10 cellular contexts compared by ENCODE assay signal in the genomic region with DNA sequence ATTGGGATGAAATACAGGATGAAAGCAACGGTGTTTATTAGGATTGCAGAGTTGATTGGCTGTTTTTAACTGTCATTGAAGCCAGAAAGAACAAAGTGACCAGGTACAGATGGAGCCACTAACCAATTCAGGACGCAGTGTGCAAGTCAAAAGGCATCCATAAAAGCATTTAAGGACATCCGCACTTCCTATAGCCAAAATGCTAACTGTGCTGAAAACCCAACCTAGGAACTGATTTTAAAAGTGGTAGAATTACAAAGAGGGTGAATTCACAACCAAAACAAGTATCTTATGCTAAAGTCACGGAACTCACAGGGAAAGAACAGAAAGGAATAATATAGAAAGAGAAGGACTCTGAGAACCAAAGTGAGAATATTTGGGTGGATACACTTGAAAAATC.
"Had no signal": no experiment of that assay in that cellular context is flagged by ENCODE, and none has a peak within 500 bp of the region (broad histone marks: within the 10 kb centered on the region; RNA-seq: fewer than 3 reads in every experiment).

No MANE protein-coding gene starts in this region.

- H3K4me1 ChIP-seq: HAP-1 had no signal

- H2AFZ ChIP-seq: GM23248 had no signal

- H3K36me3 ChIP-seq: HAP-1 had no signal

- H3K9ac ChIP-seq: GM23248 had no signal

- H3K27ac ChIP-seq: GM23248 had no signal

- DNase-seq: GM23248, GOT3, H7, H9, HFFc6 had no signal

- H3K9me3 ChIP-seq: HAP-1 had no signal

- FAIRE-seq: H1, H54 had no signal

- H3K4me2 ChIP-seq: GM23338 had no signal

- H3K4me3 ChIP-seq: GM23248, GM23338, HAP-1 had no signal

- ATAC-seq: GM23338, HCT116 had no signal
